ENCODE assay signal across 20 cellular contexts in the genomic region with DNA sequence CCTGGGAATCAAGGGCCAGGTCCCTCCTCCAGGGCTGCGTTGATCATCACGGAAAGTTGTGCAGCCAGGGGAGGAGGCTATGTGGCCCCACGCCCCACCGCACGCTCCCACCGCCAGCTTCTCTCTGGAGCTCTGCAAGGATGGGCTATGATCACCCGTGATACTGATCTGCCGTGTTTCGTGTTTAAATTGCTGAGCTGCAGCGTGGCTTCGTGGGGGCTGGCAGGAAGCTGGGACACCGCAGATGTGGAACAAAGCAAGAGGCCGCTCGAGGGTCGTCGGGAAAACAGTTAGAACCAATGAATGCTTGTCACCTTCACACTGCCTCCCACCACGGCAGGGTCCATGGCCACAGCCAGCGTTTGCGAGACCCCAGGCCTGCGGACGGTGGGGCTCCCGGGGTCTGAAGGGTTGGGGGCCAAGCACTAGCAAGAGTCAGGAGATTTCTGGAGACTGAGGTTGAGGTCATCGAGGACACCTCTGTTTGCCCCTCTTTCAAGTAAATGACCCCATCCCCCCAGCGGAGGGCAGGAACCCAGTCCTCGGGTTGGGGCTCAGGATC. TPM values are rescaled to one million over a fixed set of nuclear protein-coding genes. Genes with fewer than 3 reads are reported as not detected.
A peak's percentile ranks its signal among the peaks of the same experiment; 100 is the strongest.
DNase-seq lines count a peak whose midpoint lies in the region; ATAC-seq and TF ChIP-seq lines count a peak whose summit lies in the region.
"Had no signal": no experiment of that assay in that cellular context is flagged by ENCODE, and none has a peak within 500 bp of the region (broad histone marks: within the 10 kb centered on the region; RNA-seq: fewer than 3 reads in every experiment).

No MANE protein-coding gene starts in this region.

- no peak overlapping the region for H4K91ac ChIP-seq in neuronal stem cell (ENCODE audit: low read depth, low read length, poor library complexity)

- no peaks in the 10 kb centered on the region for H3K36me3 Mint-ChIP-seq in activated T-cell treated with anti-CD3 and anti-CD28 coated beads, Interleukin-2, amount 50 U/mL, for 72 hours (ENCODE audit: insufficient read depth in 2 of 2)
- peaks cover 36% of the 10 kb centered on the region for H3K36me3 Mint-ChIP-seq in GM23338 (ENCODE audit: low read depth)
- no peaks in the 10 kb centered on the region for H3K36me3 Mint-ChIP-seq in activated naive CD8-positive, alpha-beta T cell treated with anti-CD3 and anti-CD28 coated beads, Interleukin-2, amount 10 ng/mL, durations not matched to agents 7 days and 5 days
- no peaks in the 10 kb centered on the region for H3K36me3 Mint-ChIP-seq in osteocyte (ENCODE audit: unreplicated experiment)
- H3K36me3 Mint-ChIP-seq: CD14-positive monocyte; stimulated activated effector memory CD8-positive, alpha-beta T cell treated with anti-CD3 and anti-CD28 coated beads, Interleukin-12 subunit alpha, Interleukin-12 subunit beta, amount 100 ng/mL, for 72 hours had no signal

- peak overlapping the region; percentile 65; the same call in 1 of the 2 replicates for H3K4me2 ChIP-seq in GM23338
- no peak overlapping the region for H3K4me2 ChIP-seq in neuronal stem cell (ENCODE audit: insufficient read depth, low read length, poor library complexity, severe bottlenecking)

- H3K27me3 ChIP-seq in GM23338 (ENCODE audit: insufficient read depth) (peaks cover 45% of the 10 kb centered on the region), neuronal stem cell (ENCODE audit: control insufficient read depth in 3 of 3, insufficient read depth in 3 of 3, low read depth in 1 of 3, low read length in 3 of 3) (peaks cover 0 to 78% (median 0%) of the 10 kb centered on the region in 3 experiments)
- H3K27me3 ChIP-seq: thyroid gland had no signal

- peak overlapping the region; percentile 93 for H2BK5ac ChIP-seq in neuronal stem cell (ENCODE audit: low read length)

- H2BK12ac ChIP-seq in neuronal stem cell (ENCODE audit: low read length) = no peak overlapping the region

- H3K4me1 ChIP-seq in GM23338 (ENCODE audit: insufficient read depth) = no peaks in the 10 kb centered on the region; the same call in 1 of the 2 replicates
- peaks cover 3 to 15% of the 10 kb centered on the region in 2 donors for H3K4me1 ChIP-seq in neuronal stem cell (ENCODE audit: control insufficient read depth in 2 of 2, insufficient read depth in 1 of 2, low read depth in 1 of 2, low read length in 2 of 2)
- H3K4me1 ChIP-seq: prostate gland, thyroid gland had no signal

- H4K20me1 ChIP-seq in GM23338 (replicated peaks; ENCODE audit: insufficient read depth) = no peaks in the 10 kb centered on the region

- no peaks in the 10 kb centered on the region for H3K9me2 ChIP-seq in GM23338 (ENCODE audit: insufficient read depth)

- peak overlapping the region in 1 of 2 donors; percentile 43 for H3K4me3 Mint-ChIP-seq in activated T-cell treated with anti-CD3 and anti-CD28 coated beads, Interleukin-2, amount 50 U/mL, for 72 hours
- H3K4me3 Mint-ChIP-seq in GM23338 = no peak overlapping the region
- H3K4me3 Mint-ChIP-seq in activated naive CD8-positive, alpha-beta T cell treated with anti-CD3 and anti-CD28 coated beads, Interleukin-2, amount 10 ng/mL, durations not matched to agents 7 days and 5 days = peak overlapping the region; percentile 63
- no peak overlapping the region for H3K4me3 Mint-ChIP-seq in osteocyte (ENCODE audit: unreplicated experiment)
- H3K4me3 Mint-ChIP-seq: stimulated activated effector memory CD8-positive, alpha-beta T cell treated with anti-CD3 and anti-CD28 coated beads, Interleukin-12 subunit alpha, Interleukin-12 subunit beta, amount 100 ng/mL, for 72 hours had no signal

- H3K9me3 Mint-ChIP-seq in activated T-cell treated with anti-CD3 and anti-CD28 coated beads, Interleukin-2, amount 50 U/mL, for 72 hours = no peaks in the 10 kb centered on the region
- H3K9me3 Mint-ChIP-seq in GM23338 (peaks cover 42% of the 10 kb centered on the region), osteocyte (ENCODE audit: unreplicated experiment) (no peaks in the 10 kb centered on the region)
- H3K9me3 Mint-ChIP-seq in activated naive CD8-positive, alpha-beta T cell treated with anti-CD3 and anti-CD28 coated beads, Interleukin-2, amount 10 ng/mL, durations not matched to agents 7 days and 5 days = no peaks in the 10 kb centered on the region
- H3K9me3 Mint-ChIP-seq: stimulated activated effector memory CD8-positive, alpha-beta T cell treated with anti-CD3 and anti-CD28 coated beads, Interleukin-12 subunit alpha, Interleukin-12 subunit beta, amount 100 ng/mL, for 72 hours had no signal

- H3K9me3 ChIP-seq in neuronal stem cell (replicated peaks in 1 of 2; ENCODE audit: control insufficient read depth in 2 of 2, insufficient read depth in 1 of 2, low read depth in 1 of 2, low read length in 2 of 2) = peaks cover 8 to 10% of the 10 kb centered on the region in 2 donors
- H3K9me3 ChIP-seq: MG63, prostate gland, thyroid gland had no signal

- peak overlapping the region; percentile 52 for H2BK120ac ChIP-seq in neuronal stem cell (ENCODE audit: low read depth, low read length)

- no CpG with 5 or more reads among the region's 25 CpGs for WGBS in neuronal stem cell (ENCODE audit: extremely low coverage in 2 of 2, insufficient read length in 2 of 2, insufficient replicate concordance in 1 of 2), 2 donors

- peak; percentile 20 to 23 for ATAC-seq in activated T-cell treated with anti-CD3 and anti-CD28 coated beads, Interleukin-2, amount 50 U/mL, for 72 hours (replicated peaks in 1 of 2)
- no peak for ATAC-seq in GM23338
- peak; percentile 57 for ATAC-seq in activated naive CD8-positive, alpha-beta T cell treated with anti-CD3 and anti-CD28 coated beads, Interleukin-2, amount 10 ng/mL, durations not matched to agents 7 days and 5 days (ENCODE audit: low read depth)

- H3K18ac ChIP-seq in neuronal stem cell (ENCODE audit: low read length) = peak overlapping the region; percentile 94

- H3K79me1 ChIP-seq in neuronal stem cell (ENCODE audit: low read depth, low read length) = peaks cover 2% of the 10 kb centered on the region

- 0 out of 2 replicates have a peak overlapping the region, but pooled peaks have one; percentile 36 for H3K4me3 ChIP-seq in GM23338
- no peak overlapping the region for H3K4me3 ChIP-seq in neuronal stem cell (ENCODE audit: low read length in 2 of 2)
- H3K4me3 ChIP-seq: MG63, prostate gland, thyroid gland had no signal

- no peaks in the 10 kb centered on the region for H3K36me3 ChIP-seq in GM23338 (ENCODE audit: insufficient read depth)
- no peaks in the 10 kb centered on the region for H3K36me3 ChIP-seq in neuronal stem cell (replicated peaks in 1 of 2; ENCODE audit: control insufficient read depth in 2 of 2, insufficient read depth in 2 of 2, low read length in 2 of 2)
- H3K36me3 ChIP-seq: MG63, prostate gland, thyroid gland had no signal

- H3K27ac Mint-ChIP-seq in activated T-cell treated with anti-CD3 and anti-CD28 coated beads, Interleukin-2, amount 50 U/mL, for 72 hours = peak overlapping the region; percentile 12
- H3K27ac Mint-ChIP-seq in GM23338 = no peak overlapping the region
- H3K27ac Mint-ChIP-seq in activated naive CD8-positive, alpha-beta T cell treated with anti-CD3 and anti-CD28 coated beads, Interleukin-2, amount 10 ng/mL, durations not matched to agents 7 days and 5 days = peak overlapping the region; percentile 83
- no peak overlapping the region for H3K27ac Mint-ChIP-seq in osteocyte (ENCODE audit: unreplicated experiment)
- H3K27ac Mint-ChIP-seq: stimulated activated effector memory CD8-positive, alpha-beta T cell treated with anti-CD3 and anti-CD28 coated beads, Interleukin-12 subunit alpha, Interleukin-12 subunit beta, amount 100 ng/mL, for 72 hours had no signal

- H3K27me3 Mint-ChIP-seq in activated T-cell treated with anti-CD3 and anti-CD28 coated beads, Interleukin-2, amount 50 U/mL, for 72 hours (ENCODE audit: low read depth) = no peaks in the 10 kb centered on the region
- H3K27me3 Mint-ChIP-seq in GM23338 (ENCODE audit: insufficient read depth, low read depth, poor library complexity) = peaks cover 54% of the 10 kb centered on the region
- no peaks in the 10 kb centered on the region for H3K27me3 Mint-ChIP-seq in activated naive CD8-positive, alpha-beta T cell treated with anti-CD3 and anti-CD28 coated beads, Interleukin-2, amount 10 ng/mL, durations not matched to agents 7 days and 5 days
- peaks cover 35% of the 10 kb centered on the region for H3K27me3 Mint-ChIP-seq in osteocyte (ENCODE audit: unreplicated experiment)

- no peaks in the 10 kb centered on the region for H3K79me2 ChIP-seq in GM23338 (replicated peaks; ENCODE audit: insufficient read depth)

- H2AK5ac ChIP-seq in neuronal stem cell (ENCODE audit: low read depth, low read length) = peak overlapping the region; percentile 87

- H3K23ac ChIP-seq in neuronal stem cell (ENCODE audit: low read depth, low read length, poor library complexity) = peak overlapping the region; percentile 75

- H4K8ac ChIP-seq in neuronal stem cell (ENCODE audit: low read depth, low read length) = no peak overlapping the region

- H2AFZ ChIP-seq in GM23338 (no peak overlapping the region; the same call in 1 of the 2 replicates), neuronal stem cell (ENCODE audit: low read length) (no peak overlapping the region)

- H3K27ac ChIP-seq in GM23338 (ENCODE audit: low read depth) = no peak overlapping the region
- H3K27ac ChIP-seq in neuronal stem cell (replicated peaks; ENCODE audit: low read length) = no peak overlapping the region
- H3K27ac ChIP-seq: prostate gland, thyroid gland had no signal

- DNase-seq in activated T-cell treated with anti-CD3 and anti-CD28 coated beads, Interleukin-2, amount 50 U/mL, for 72 hours = no peak
- DNase-seq in activated T-cell treated with anti-CD3 and anti-CD28 coated beads, Interleukin-2, amount 50 U/mL, for 48 hours = no peak
- DNase-seq in GM23338 (ENCODE audit: low spot score) (no peak), neuronal stem cell (ENCODE audit: low spot score) (no peak), osteocyte (ENCODE audit: extremely low spot score, unreplicated experiment) (no peak), NCI-H82 treated with DMSO at 0.1 percent for 48 hours (lab: John Stamatoyannopoulos, UW; ENCODE audit: unreplicated experiment) (no peak), NCI-H226 (no peak)
- DNase-seq in activated naive CD8-positive, alpha-beta T cell treated with anti-CD3 and anti-CD28 coated beads, Interleukin-2, amount 10 ng/mL, durations not matched to agents 7 days and 5 days = peak; percentile 62
- DNase-seq: activated naive CD4-positive, alpha-beta T cell; GDM1; left ventricle myocardium superior; MG63; NCI-H1436; NCI-H2107; NCI-H526 treated with DMSO at 0.1 percent for 48 hours; stimulated activated CD4-positive, alpha-beta T cell treated with anti-CD3 and anti-CD28 coated beads, Interleukin-1b, Interleukin-23, amount 100 ng/mL, for 48 hours; thyroid gland had no signal

- H3F3A ChIP-seq in GM23338 (replicated peaks; ENCODE audit: low read depth) = no peaks in the 10 kb centered on the region

- H2BK15ac ChIP-seq in neuronal stem cell (ENCODE audit: low read length) = peak overlapping the region; percentile 96

- peaks cover 30% of the 10 kb centered on the region for H3K4me1 Mint-ChIP-seq in activated T-cell treated with anti-CD3 and anti-CD28 coated beads, Interleukin-2, amount 50 U/mL, for 72 hours (ENCODE audit: low read depth)
- H3K4me1 Mint-ChIP-seq in GM23338 = peaks cover 12% of the 10 kb centered on the region
- H3K4me1 Mint-ChIP-seq in activated naive CD8-positive, alpha-beta T cell treated with anti-CD3 and anti-CD28 coated beads, Interleukin-2, amount 10 ng/mL, durations not matched to agents 7 days and 5 days = peaks cover 19% of the 10 kb centered on the region
- H3K4me1 Mint-ChIP-seq in osteocyte (ENCODE audit: unreplicated experiment) = no peaks in the 10 kb centered on the region

- no peak overlapping the region for H3K4ac ChIP-seq in neuronal stem cell (ENCODE audit: low read length)

- peak overlapping the region; percentile 55 for H3K9ac ChIP-seq in neuronal stem cell (ENCODE audit: low read depth, low read length, poor library complexity)

- POLR2A ChIA-PET in activated naive CD8-positive, alpha-beta T cell treated with anti-CD3 and anti-CD28 coated beads, Interleukin-2, amount 10 ng/mL, durations not matched to agents 7 days and 5 days (lab: Charles Lee) = interaction anchor here (1.3 to 1.5 kb wide), 2 partner anchors 10 to 51 kb away, joined by 3 to 7 read pairs; no protein-coding TSS in a partner anchor

- peak overlapping the region; percentile 17 for H3K14ac ChIP-seq in neuronal stem cell (ENCODE audit: low read length)

- no peak for TF ChIP-seq CTCF in GM23338 (conservative IDR thresholded peaks at IDR 0.05; ENCODE audit: low read depth in 2 of 2)
- no peak for TF ChIP-seq CTCF in osteocyte (IDR thresholded peaks at IDR 0.05)

RNA-seq across cellular contexts. Expression of a gene that starts 51.7 kb away (rescaled TPM):
- total RNA-seq in activated T-cell treated with anti-CD3 and anti-CD28 coated beads, Interleukin-2, amount 50 U/mL, for 72 hours = 10 to 100 TPM; 37.0 to 42.7 TPM
- 65.9 and 89.8 TPM in 2 replicates for total RNA-seq in GM23338 (2014; rRNA removed; shearing (Covaris generic))
- 29.5 and 37.8 TPM in 2 replicates for polyA plus RNA-seq in GM23338 (2016; fragmentation: Nextera tagmentation; extraction: Ambion mirVana)
- total RNA-seq in activated naive CD8-positive, alpha-beta T cell treated with anti-CD3 and anti-CD28 coated beads, Interleukin-2, amount 10 ng/mL, durations not matched to agents 7 days and 5 days = 10 to 100 TPM; 67.1 to 67.2 TPM
- 61.7 TPM for polyA plus RNA-seq in neuronal stem cell (2013, experiment 1 of 2)
- 70.1 TPM for polyA plus RNA-seq in neuronal stem cell (2013, experiment 2 of 2)
- 42.1 and 46.2 TPM in 2 replicates for total RNA-seq in osteocyte

Comparison
In these comparisons a context has a peak if more than half of its experiments do, and no peak if none do; other contexts are left out.
1. H3K27ac Mint-ChIP-seq: peak in activated T-cell treated with anti-CD3 and anti-CD28 coated beads, Interleukin-2, amount 50 U/mL, for 72 hours (single experiment) and activated naive CD8-positive, alpha-beta T cell treated with anti-CD3 and anti-CD28 coated beads, Interleukin-2, amount 10 ng/mL, durations not matched to agents 7 days and 5 days (single experiment); none in GM23338 (single experiment) and osteocyte (single experiment).